Comparison of ENCODE assay signal across 21 cellular contexts in genomic region chr14:23729720-23730387, GRCh38.
DNase-seq lines count a peak whose midpoint lies in the region; ATAC-seq, FAIRE-seq and TF ChIP-seq lines count a peak whose summit lies in the region.
"Had no signal": no experiment of that assay in that cellular context is flagged by ENCODE, and none has a peak within 500 bp of the region (broad histone marks: within the 10 kb centered on the region; RNA-seq: fewer than 3 reads in every experiment).

No MANE protein-coding gene starts in this region.

- H2BK5ac ChIP-seq in mesenchymal stem cell (ENCODE audit: low read depth, low read length, poor library complexity, severe bottlenecking) = no peak overlapping the region

- no peaks in the 10 kb centered on the region for H3K36me3 ChIP-seq in HepG2 (replicated peaks in 1 of 2; ENCODE audit: control insufficient read depth in 1 of 2, insufficient read depth in 2 of 2, low read length in 2 of 2)
- no peaks in the 10 kb centered on the region for H3K36me3 ChIP-seq in right lobe of liver
- no peaks in the 10 kb centered on the region for H3K36me3 ChIP-seq in RWPE2 (ENCODE audit: low read depth)
- H3K36me3 ChIP-seq in endodermal cell (ENCODE audit: control insufficient read depth, insufficient read depth, low read length) = no peaks in the 10 kb centered on the region
- no peaks in the 10 kb centered on the region for H3K36me3 ChIP-seq in mesenchymal stem cell (ENCODE audit: control insufficient read depth in 1 of 2, insufficient read depth in 2 of 2, low read depth in 1 of 2, low read length in 2 of 2)
- H3K36me3 ChIP-seq: pancreas, Peyer's patch had no signal

- H3K18ac ChIP-seq in mesenchymal stem cell (ENCODE audit: low read depth in 1 of 2, low read length in 2 of 2) = no peak overlapping the region

- peaks cover 17% of the 10 kb centered on the region for H3K9me3 Mint-ChIP-seq in endodermal cell

- POLR2A ChIA-PET in HepG2 (lab: Yijun Ruan, JAX) = interaction anchor here (0.7 kb wide), 1 partner anchor 141 kb away, joined by 4 read pairs; no protein-coding TSS in a partner anchor

- no peaks in the 10 kb centered on the region for H4K20me1 ChIP-seq in HepG2 (ENCODE audit: insufficient read depth, low read length)

- H3K9ac ChIP-seq in HepG2 (ENCODE audit: insufficient read depth, low read depth, low read length) (no peak overlapping the region), endodermal cell (ENCODE audit: extremely low read depth, low read length, poor library complexity, severe bottlenecking) (no peak overlapping the region), mesenchymal stem cell (ENCODE audit: low read length) (no peak overlapping the region)

- peak; percentile 44 for TF ChIP-seq CTCF in HepG2 (CRISPR knock-in tag; IDR thresholded peaks at IDR 0.05)
- peak in 1 of 4 donors; percentile 13 for TF ChIP-seq CTCF in right lobe of liver (IDR thresholded peaks at IDR 0.05)
- TF ChIP-seq CTCF in RWPE2 (IDR thresholded peaks at IDR 0.05; ENCODE audit: poor library complexity, severe bottlenecking) = no peak
- TF ChIP-seq CTCF in endodermal cell (conservative IDR thresholded peaks at IDR 0.05) = peak; percentile 46

- H3K27ac ChIP-seq in HepG2 (ENCODE audit: extremely low read length, insufficient read depth, low read length) (no peak overlapping the region), right lobe of liver (no peak overlapping the region), RWPE2 (ENCODE audit: poor library complexity, severe bottlenecking) (no peak overlapping the region), endodermal cell (ENCODE audit: low read depth, low read length) (no peak overlapping the region), mesenchymal stem cell (ENCODE audit: low read length, poor library complexity, severe bottlenecking) (no peak overlapping the region)
- H3K27ac ChIP-seq: pancreas, Peyer's patch had no signal

- H3K27me3 ChIP-seq in HepG2 (ENCODE audit: control insufficient read depth in 1 of 2, insufficient read depth in 2 of 2, low read length in 2 of 2) (no peaks in the 10 kb centered on the region), right lobe of liver (no peaks in the 10 kb centered on the region), RWPE2 (ENCODE audit: insufficient read depth, poor library complexity, severe bottlenecking) (no peaks in the 10 kb centered on the region), endodermal cell (ENCODE audit: control insufficient read depth, insufficient read depth, low read length, poor library complexity, severe bottlenecking) (no peaks in the 10 kb centered on the region), mesenchymal stem cell (ENCODE audit: control insufficient read depth in 1 of 2, insufficient read depth in 1 of 2, low read length in 2 of 2) (peaks cover 0 to 29% of the 10 kb centered on the region in 2 experiments)
- H3K27me3 ChIP-seq: pancreas, Peyer's patch had no signal

- no peaks in the 10 kb centered on the region for H3K9me3 ChIP-seq in HepG2 (ENCODE audit: low read length)
- no peaks in the 10 kb centered on the region for H3K9me3 ChIP-seq in right lobe of liver
- no peaks in the 10 kb centered on the region for H3K9me3 ChIP-seq in RWPE2 (ENCODE audit: severe bottlenecking)
- H3K9me3 ChIP-seq in endodermal cell (ENCODE audit: control insufficient read depth, low read length) = no peaks in the 10 kb centered on the region
- no peaks in the 10 kb centered on the region for H3K9me3 ChIP-seq in mesenchymal stem cell (ENCODE audit: control insufficient read depth, low read length)
- H3K9me3 ChIP-seq: mucosa of descending colon, pancreas, Peyer's patch had no signal

- no peak overlapping the region for H2BK15ac ChIP-seq in mesenchymal stem cell (ENCODE audit: low read depth, poor library complexity, severe bottlenecking)

- H3K4me3 ChIP-seq in HepG2 (replicated peaks in 1 of 3; ENCODE audit: insufficient read depth in 1 of 3, low read depth in 2 of 3, low read length in 3 of 3) = no peak overlapping the region
- no peak overlapping the region for H3K4me3 ChIP-seq in right lobe of liver
- H3K4me3 ChIP-seq in RWPE2 (ENCODE audit: severe bottlenecking) = no peak overlapping the region
- no peak overlapping the region for H3K4me3 ChIP-seq in endodermal cell (ENCODE audit: low read length)
- H3K4me3 ChIP-seq in mesenchymal stem cell (ENCODE audit: insufficient read depth in 1 of 2, low read depth in 1 of 2, low read length in 2 of 2) = no peak overlapping the region
- H3K4me3 ChIP-seq: mucosa of descending colon, pancreas, Peyer's patch, smooth muscle cell had no signal

- peak; percentile 57 for FAIRE-seq in HepG2 (lab: Jason Lieb, UNC)
- FAIRE-seq: pancreas had no signal

- H3K14ac ChIP-seq in mesenchymal stem cell (ENCODE audit: low read length in 2 of 2) = no peak overlapping the region

- no peaks in the 10 kb centered on the region for H3K79me2 ChIP-seq in HepG2 (ENCODE audit: insufficient read depth, low read length)

- H2AFZ ChIP-seq in HepG2 (ENCODE audit: low read length) (peak overlapping the region; percentile 65), mesenchymal stem cell (ENCODE audit: low read depth, low read length) (no peak overlapping the region)

- intact Hi-C loops in HepG2 (cut with micrococcal nuclease; ENCODE audit: unreplicated experiment) (loop anchor here (10.0 kb wide), 1 partner anchor 305 kb away; no protein-coding TSS in a partner anchor), right lobe of liver (cut with DNase I) (no loop called here), cardiac septum (cut with DNase I) (no loop called here)

- H3K4ac ChIP-seq in mesenchymal stem cell (ENCODE audit: low read depth in 1 of 2, low read length in 2 of 2) = no peak overlapping the region

- no peak for TF ChIP-seq POLR2A in HepG2 (IDR thresholded peaks at IDR 0.05; ENCODE audit: insufficient read depth in 1 of 2, low read depth in 2 of 2, low read length in 2 of 2)
- TF ChIP-seq POLR2A in right lobe of liver (IDR thresholded peaks at IDR 0.05) = no peak

- H3K27ac Mint-ChIP-seq in endodermal cell = no peak overlapping the region
- H3K27ac Mint-ChIP-seq: activated B cell treated with CpG ODN at 0.5 μM for 24 hours; H9; stimulated activated memory B cell treated with anti-CD40 and anti-IgM and Interleukin-4, amounts not matched to agents 10 μg/mL and 1 μg/mL and 100 μg/mL, for 72 hours had no signal

- TF ChIP-seq EP300 in HepG2 (IDR thresholded peaks at IDR 0.05; ENCODE audit: low read depth in 2 of 2, low read length in 2 of 2) = no peak
- TF ChIP-seq EP300 in HepG2 (CRISPR knock-in tag; IDR thresholded peaks at IDR 0.05; ENCODE audit: borderline replicate concordance) = no peak

- TF ChIP-seq RAD21 in HepG2 (CRISPR knock-in tag; IDR thresholded peaks at IDR 0.05) = 0 out of 2 replicates have a peak, but pooled peaks have one; percentile 22

- H3K23ac ChIP-seq in mesenchymal stem cell (ENCODE audit: low read length in 2 of 2) = no peak overlapping the region

- H3K4me2 ChIP-seq in HepG2 (ENCODE audit: low read depth, low read length) (peak overlapping the region; percentile 49), mesenchymal stem cell (ENCODE audit: low read length, poor library complexity, severe bottlenecking) (no peak overlapping the region)
- H3K4me2 ChIP-seq: smooth muscle cell had no signal

- peak; percentile 89 for ATAC-seq in HepG2
- ATAC-seq in right lobe of liver = no peak
- 0 out of 3 replicates have a peak, but pooled peaks have one; percentile 24 for ATAC-seq in RWPE2 (ENCODE audit: low read depth)
- no peak for ATAC-seq in HG03097 (IDR thresholded peaks at IDR 0.05; ENCODE audit: low FRiP score, unreplicated experiment)
- ATAC-seq: mucosa of descending colon; pancreas; stimulated activated memory B cell treated with anti-CD40 and anti-IgM and Interleukin-4, amounts not matched to agents 10 μg/mL and 1 μg/mL and 100 μg/mL, for 72 hours had no signal

- no peak overlapping the region for H4K8ac ChIP-seq in mesenchymal stem cell (ENCODE audit: low read length)

- CTCF ChIA-PET in HepG2 (lab: Yijun Ruan, JAX; ENCODE audit: low intra/inter-chr PET ratio, low total read pairs) = interaction anchor here (0.8 to 4.6 kb wide), 3 partner anchors 63 to 200 kb away, joined by 3 to 72 read pairs (median 5); no protein-coding TSS in a partner anchor

- no peaks in the 10 kb centered on the region for H3K36me3 Mint-ChIP-seq in endodermal cell (ENCODE audit: low read depth)
- H3K36me3 Mint-ChIP-seq: stimulated activated memory B cell treated with anti-CD40 and anti-IgM and Interleukin-4, amounts not matched to agents 10 μg/mL and 1 μg/mL and 100 μg/mL, for 72 hours had no signal

- no peak overlapping the region for H3K4me3 Mint-ChIP-seq in endodermal cell
- H3K4me3 Mint-ChIP-seq: activated B cell treated with CpG ODN at 0.5 μM for 24 hours; H9; stimulated activated memory B cell treated with anti-CD40 and anti-IgM and Interleukin-4, amounts not matched to agents 10 μg/mL and 1 μg/mL and 100 μg/mL, for 72 hours had no signal

- H3K4me1 Mint-ChIP-seq in endodermal cell = no peaks in the 10 kb centered on the region
- H3K4me1 Mint-ChIP-seq: activated B cell treated with CpG ODN at 0.5 μM for 24 hours; H9; stimulated activated memory B cell treated with anti-CD40 and anti-IgM and Interleukin-4, amounts not matched to agents 10 μg/mL and 1 μg/mL and 100 μg/mL, for 72 hours had no signal

- no peaks in the 10 kb centered on the region for H3K27me3 Mint-ChIP-seq in endodermal cell (ENCODE audit: insufficient read depth)

- no peak overlapping the region for H2BK12ac ChIP-seq in mesenchymal stem cell (ENCODE audit: low read length in 2 of 2)

- no TSS peak for BruUV-seq in HepG2 (replicated peaks; lab: Mats Ljungman, UMichigan)

- in situ Hi-C loops in HepG2 (cut with HindIII; ENCODE audit: extremely low pct_ligation_motif_present, low pct_unique_long_range_greater_than_20kb) = loop anchor here (5.0 kb wide), 1 partner anchor 182 kb away; no protein-coding TSS in a partner anchor

- DNase-seq in HepG2 (ENCODE audit: low spot score) = peak; percentile 69
- no peak for DNase-seq in right lobe of liver
- no peak for DNase-seq in RWPE2 (ENCODE audit: low spot score)
- DNase-seq in endodermal cell = peak; percentile 58
- no peak for DNase-seq in NCI-H1694 (lab: John Stamatoyannopoulos, UW)
- no peak for DNase-seq in cardiac septum (ENCODE audit: low spot score)
- DNase-seq in mesenchymal stem cell = no peak
- DNase-seq: activated B cell treated with CpG ODN at 0.5 μM for 24 hours, activated gamma-delta T cell, cortex of kidney, H9, head of caudate nucleus, mucosa of descending colon, NCI-H1105 treated with DMSO at 0.1 percent for 48 hours, NCI-H2227 treated with DMSO at 0.1 percent for 48 hours, pancreas, Peyer's patch, SW 1271 had no signal

- no peak overlapping the region for H2AK5ac ChIP-seq in mesenchymal stem cell (ENCODE audit: low read length, severe bottlenecking)

- no peaks in the 10 kb centered on the region for H3K79me1 ChIP-seq in mesenchymal stem cell (replicated peaks; ENCODE audit: low read length, poor library complexity, severe bottlenecking)

- 25% methylated on average over 8 of the region's 8 CpGs for WGBS in HepG2 (ENCODE audit: low lambda C conversion rate)
- WGBS in right lobe of liver (ENCODE audit: insufficient coverage, low coverage, low lambda C conversion rate, missing lambda C conversion rate) = 77% methylated on average over 6 of the region's 8 CpGs
- 82 to 86% methylated on average over 8 of the region's 8 CpGs for WGBS in endodermal cell (ENCODE audit: insufficient coverage in 1 of 2, insufficient read length in 1 of 2), 2 experiments
- 59% methylated on average over 8 of the region's 8 CpGs for WGBS in mesenchymal stem cell

- peaks cover 6% of the 10 kb centered on the region for H3K4me1 ChIP-seq in HepG2 (ENCODE audit: insufficient read depth, low read length)
- H3K4me1 ChIP-seq in right lobe of liver = no peaks in the 10 kb centered on the region
- H3K4me1 ChIP-seq in RWPE2 (ENCODE audit: insufficient read depth, poor library complexity, severe bottlenecking) = peaks cover 9% of the 10 kb centered on the region
- no peaks in the 10 kb centered on the region for H3K4me1 ChIP-seq in endodermal cell (ENCODE audit: control insufficient read depth, insufficient read depth, low read length)
- no peaks in the 10 kb centered on the region for H3K4me1 ChIP-seq in mesenchymal stem cell (ENCODE audit: control insufficient read depth, insufficient read depth, low read depth, low read length)
- H3K4me1 ChIP-seq: pancreas, Peyer's patch had no signal

- no peak overlapping the region for H2BK120ac ChIP-seq in mesenchymal stem cell (ENCODE audit: low read depth, low read length)

- H4K91ac ChIP-seq in mesenchymal stem cell (ENCODE audit: low read length) = no peak overlapping the region

Comparison
In these comparisons a context has a peak if more than half of its experiments do, and no peak if none do; other contexts are left out.
1. ATAC-seq: peak in HepG2 (single experiment) and RWPE2 (single experiment); none in right lobe of liver (0 of 4) and HG03097 (single experiment).
2. DNase-seq: peak in HepG2 (single experiment) and endodermal cell (single experiment); none in right lobe of liver (0 of 3), RWPE2 (single experiment), NCI-H1694 (single experiment), cardiac septum (single experiment) and mesenchymal stem cell (single experiment).